In the genomic region with DNA sequence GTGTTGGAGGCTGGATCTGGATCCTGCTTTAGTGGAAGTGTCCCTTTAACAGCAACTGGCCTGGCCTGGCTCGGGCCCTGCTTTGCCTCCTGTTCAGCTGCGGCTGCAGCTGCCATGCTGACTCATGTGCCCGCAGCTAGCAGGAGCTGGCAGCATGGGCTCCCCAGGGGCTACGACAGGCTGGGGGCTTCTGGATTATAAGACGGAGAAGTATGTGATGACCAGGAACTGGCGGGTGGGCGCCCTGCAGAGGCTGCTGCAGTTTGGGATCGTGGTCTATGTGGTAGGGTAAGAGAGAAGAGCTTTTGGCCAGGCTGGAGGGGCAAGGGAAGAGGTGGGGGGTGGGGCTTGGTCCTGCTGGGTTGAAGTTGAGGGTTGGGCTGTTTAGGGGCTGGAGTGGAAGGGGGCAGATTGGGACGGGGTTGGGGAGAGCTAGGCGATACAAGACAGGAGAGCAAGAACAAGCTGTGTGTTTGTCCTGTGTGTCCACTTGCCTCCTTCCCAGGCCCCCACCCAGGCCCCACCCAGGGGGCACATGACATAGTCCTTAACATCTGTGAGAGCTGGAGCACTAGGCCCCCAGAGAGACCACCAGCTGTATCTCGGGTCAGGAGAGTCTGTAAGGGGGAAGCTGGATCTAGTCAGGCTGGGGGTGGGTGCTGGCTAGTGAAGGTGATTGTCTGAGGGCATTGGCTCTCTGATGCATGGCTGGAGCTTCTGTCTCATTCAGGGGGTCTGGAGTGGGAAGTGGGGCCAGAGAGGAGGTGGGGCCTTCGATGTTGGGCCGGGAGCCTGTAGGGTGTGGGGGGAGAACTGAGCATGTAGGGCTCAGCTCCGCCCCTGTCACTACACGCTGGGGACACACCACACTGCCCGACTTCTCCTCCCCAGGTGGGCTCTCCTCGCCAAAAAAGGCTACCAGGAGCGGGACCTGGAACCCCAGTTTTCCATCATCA, we compare ENCODE assay signal across 8 cellular contexts. TPM values are rescaled to one million over a fixed set of nuclear protein-coding genes. Genes with fewer than 3 reads are reported as not detected.
DNase-seq lines count a peak whose midpoint lies in the region; ATAC-seq and TF ChIP-seq lines count a peak whose summit lies in the region.

A gene (plus strand): TSS at position 115 of the 956 bp plus-strand sequence. CDS start 10 bp downstream, at position 125.

- H3K9me3 ChIP-seq in MG63 = no peaks in the 10 kb centered on the region
- no peaks in the 10 kb centered on the region for H3K9me3 ChIP-seq in muscle layer of colon (ENCODE audit: low read length)

- no peak for ATAC-seq in HG03378 (IDR thresholded peaks at IDR 0.05; ENCODE audit: unreplicated experiment)

- H3K27ac ChIP-seq in coronary artery = peak within 1 kb of the TSS; percentile 56 to 66
- H3K27ac ChIP-seq in muscle layer of colon (ENCODE audit: low read depth, low read length) = peak within 1 kb of the TSS; percentile 68

- H3K4me1 ChIP-seq in muscle layer of colon (ENCODE audit: insufficient read depth, low read length) = peaks cover 14% of the 10 kb centered on the region

- no peak within 1 kb of the TSS for H3K9ac ChIP-seq in muscle layer of colon (ENCODE audit: low read length)

- DNase-seq in AG08395 (ENCODE audit: low spot score) (peak; percentile 40), MG63 (peak; percentile 81), coronary artery (ENCODE audit: low spot score) (no peak), NCI-H2081 treated with DMSO at 0.1 percent for 48 hours (lab: John Stamatoyannopoulos, UW) (no peak), HK-2 (ENCODE audit: unreplicated experiment) (no peak), EL (no peak)

- no peaks in the 10 kb centered on the region for H3K36me3 ChIP-seq in MG63
- no peaks in the 10 kb centered on the region for H3K36me3 ChIP-seq in muscle layer of colon (ENCODE audit: insufficient read depth, low read length)

- H3K4me3 ChIP-seq in MG63 (peak within 1 kb of the TSS; percentile 39), coronary artery (peak within 1 kb of the TSS; percentile 66), muscle layer of colon (ENCODE audit: low read depth in 1 of 2, low read length in 2 of 2) (peak within 1 kb of the TSS; percentile 54 to 63)

- no peaks in the 10 kb centered on the region for H3K27me3 ChIP-seq in MG63
- no peaks in the 10 kb centered on the region for H3K27me3 ChIP-seq in muscle layer of colon (ENCODE audit: control insufficient read depth in 1 of 2, insufficient read depth in 2 of 2, low read length in 2 of 2)

- no peak for TF ChIP-seq CTCF in coronary artery (IDR thresholded peaks at IDR 0.05)

RNA-seq across cellular contexts. Expression of the gene that starts here (rescaled TPM):
- total RNA-seq in MG63 (2014; rRNA removed; shearing (Covaris generic); ENCODE audit: low replicate concordance) = 1.1 and 10.0 TPM in 2 replicates

Comparison
In these comparisons a context has a peak if more than half of its experiments do, and no peak if none do; other contexts are left out.
1. DNase-seq: peak in AG08395 (single experiment) and MG63 (single experiment); none in coronary artery (single experiment), NCI-H2081 treated with DMSO at 0.1 percent for 48 hours (single experiment), HK-2 (single experiment) and EL (single experiment).
2. Peak in every context shown above with its lines, with median percentiles within 50 percentile points of each other: H3K4me3 ChIP-seq.